Comparison of ENCODE assay signal across 24 cellular contexts in the genomic region with DNA sequence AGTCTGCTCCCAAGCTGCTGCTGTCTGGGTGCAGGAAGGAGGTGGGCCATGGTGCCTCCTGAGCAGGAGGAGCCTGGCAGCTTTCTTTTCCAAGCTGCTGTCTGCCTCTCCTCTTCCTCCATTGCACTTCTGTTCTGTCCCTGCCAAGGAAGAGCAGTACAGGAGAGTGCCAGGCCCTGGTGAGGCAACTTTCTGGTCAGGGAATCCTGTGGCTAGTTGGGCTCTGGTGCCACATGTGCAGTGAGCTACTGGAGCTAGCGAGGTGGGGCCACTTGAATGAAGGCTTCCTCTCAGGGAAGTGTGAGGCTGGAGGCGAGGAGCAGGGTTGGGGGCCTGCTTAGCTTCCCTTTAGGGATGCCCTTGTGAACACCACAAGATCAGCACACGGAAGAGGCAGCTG.
"Had no signal": no experiment of that assay in that cellular context is flagged by ENCODE, and none has a peak within 500 bp of the region (broad histone marks: within the 10 kb centered on the region; RNA-seq: fewer than 3 reads in every experiment).

No MANE protein-coding gene starts in this region.

- H3K9ac ChIP-seq: neural progenitor cell had no signal

- H3K9me3 Mint-ChIP-seq: activated T-cell treated with anti-CD3 and anti-CD28 coated beads, Interleukin-2, amount 50 U/mL, for 4 hours; activated T-helper 2 cell treated with anti-CD3 and anti-CD28 coated beads, Interferon-gamma antibody, Interleukin-2, Interleukin-4, amounts not matched to agents 10 μg/mL and 5 μg/mL and 100 μg/mL, durations not matched to agents 14 hours and 24 hours and 36 hours; endodermal cell; memory B cell; type B pancreatic cell had no signal

- H3K4me1 ChIP-seq: foreskin keratinocyte had no signal

- H3K27me3 Mint-ChIP-seq: memory B cell, type B pancreatic cell had no signal

- H3K4me3 Mint-ChIP-seq: activated naive CD8-positive, alpha-beta T cell treated with anti-CD3 and anti-CD28 coated beads, Interleukin-2, amount 10 ng/mL, durations not matched to agents 7 days and 5 days; activated T-cell treated with anti-CD3 and anti-CD28 coated beads, Interleukin-2, amount 50 U/mL, for 4 hours; endodermal cell; memory B cell; naive B cell; neural progenitor cell; type B pancreatic cell had no signal

- H3K4me1 Mint-ChIP-seq: memory B cell had no signal

- H3K27ac ChIP-seq: epithelial cell of prostate, foreskin keratinocyte, neural progenitor cell, SJSA1, testis had no signal

- H3K36me3 Mint-ChIP-seq: activated naive CD8-positive, alpha-beta T cell treated with anti-CD3 and anti-CD28 coated beads, Interleukin-2, amount 10 ng/mL, durations not matched to agents 7 days and 5 days; memory B cell; naive B cell had no signal

- ATAC-seq: activated T-cell treated with anti-CD3 and anti-CD28 coated beads, Interleukin-2, amount 50 U/mL, for 4 hours; foreskin keratinocyte; mucosa of descending colon had no signal

- H3K9me3 ChIP-seq: mucosa of descending colon, stomach, testis had no signal

- H3K27me3 ChIP-seq: foreskin keratinocyte, SJSA1, stomach, testis had no signal

- H3K4me3 ChIP-seq: mucosa of descending colon, neural progenitor cell, SJSA1, stomach, testis had no signal

- H3K36me3 ChIP-seq: neural progenitor cell, SJSA1, stomach had no signal

- DNase-seq: activated CD4-positive, alpha-beta T cell treated with anti-CD3 and anti-CD28 coated beads for 1 hour; activated CD4-positive, alpha-beta T cell treated with anti-CD3 and anti-CD28 coated beads, Interleukin-2, amount 50 U/mL, for 1 hour; activated CD8-positive, alpha-beta memory T cell treated with anti-CD3 and anti-CD28 coated beads, Interleukin-2, amount 50 U/mL, for 48 hours; activated naive CD4-positive, alpha-beta T cell treated with Interleukin-2 at 50 U/mL for 16 hours; activated naive CD8-positive, alpha-beta T cell treated with anti-CD3 and anti-CD28 coated beads, Interleukin-2, amount 10 ng/mL, durations not matched to agents 7 days and 5 days; activated T-cell treated with anti-CD3 and anti-CD28 coated beads, Interleukin-2, amount 50 U/mL, for 4 hours; amygdala; cortex of kidney; endodermal cell; foreskin keratinocyte; hippocampal formation; kidney glomerular epithelial cell; mucosa of descending colon; naive B cell; stimulated activated CD4-positive, alpha-beta T cell treated with anti-CD3 and anti-CD28 coated beads, Interleukin-1b, Interleukin-23, amount 100 ng/mL, for 48 hours; stomach; T-helper 9 cell; testis had no signal

- H3K27ac Mint-ChIP-seq: activated naive CD8-positive, alpha-beta T cell treated with anti-CD3 and anti-CD28 coated beads, Interleukin-2, amount 10 ng/mL, durations not matched to agents 7 days and 5 days; activated T-helper 2 cell treated with anti-CD3 and anti-CD28 coated beads, Interferon-gamma antibody, Interleukin-2, Interleukin-4, amounts not matched to agents 10 μg/mL and 5 μg/mL and 100 μg/mL, durations not matched to agents 14 hours and 24 hours and 36 hours; endodermal cell; memory B cell; naive B cell; neural progenitor cell had no signal
